In the genomic region with DNA sequence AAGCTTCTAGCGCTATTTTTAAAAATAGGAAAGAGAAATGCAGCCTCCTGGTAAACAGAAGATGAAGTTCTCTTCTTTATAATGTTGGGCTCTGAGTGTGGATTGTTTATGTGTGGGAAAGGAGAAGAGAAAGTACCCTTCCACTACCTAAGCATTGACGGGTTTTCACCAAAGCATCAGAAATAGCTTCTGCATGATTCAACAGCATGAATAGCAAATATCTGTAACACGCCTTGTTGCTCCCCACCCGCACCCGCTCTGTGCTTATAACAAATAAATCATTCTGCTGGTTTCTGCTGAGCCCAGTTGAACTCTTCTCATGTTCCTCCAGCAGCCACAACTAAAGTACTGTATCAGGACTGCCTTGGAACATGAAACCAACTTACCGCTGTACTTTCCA, we compare ENCODE assay signal across 9 cellular contexts. TPM values are rescaled to one million over a fixed set of nuclear protein-coding genes. Genes with fewer than 3 reads are reported as not detected.
DNase-seq lines count a peak whose midpoint lies in the region; ATAC-seq and TF ChIP-seq lines count a peak whose summit lies in the region.
"Had no signal": no experiment of that assay in that cellular context is flagged by ENCODE, and none has a peak within 500 bp of the region (broad histone marks: within the 10 kb centered on the region; RNA-seq: fewer than 3 reads in every experiment).

No MANE protein-coding gene starts in this region.

- no peak for TF ChIP-seq CTCF in AG04450 (IDR thresholded peaks at IDR 0.05; ENCODE audit: low read depth, low read length)
- no peak for TF ChIP-seq CTCF in brain microvascular endothelial cell (IDR thresholded peaks at IDR 0.05; ENCODE audit: low read depth, low read length, missing control alignments)
- TF ChIP-seq CTCF in MCF 10A (IDR thresholded peaks at IDR 0.05; ENCODE audit: unreplicated experiment): no peak

- BruUV-seq in MCF 10A (replicated peaks; lab: Mats Ljungman, UMichigan): no TSS peak

- H3K27me3 Mint-ChIP-seq in MCF 10A (ENCODE audit: insufficient read depth, unreplicated experiment): no peaks in the 10 kb centered on the region

- ATAC-seq in GM19438 (IDR thresholded peaks at IDR 0.05; ENCODE audit: low read depth, unreplicated experiment) (peak; percentile 83), HG03196 (IDR thresholded peaks at IDR 0.05; ENCODE audit: unreplicated experiment) (peak; percentile 84)

- H3K4me3 Mint-ChIP-seq in MCF 10A (ENCODE audit: unreplicated experiment): no peak overlapping the region

- no peak overlapping the region for H3K27ac ChIP-seq in AG04450 (ENCODE audit: low read depth, low read length)
- no peak overlapping the region for H3K27ac ChIP-seq in brain microvascular endothelial cell

- intact Hi-C loops in MCF 10A (cut with micrococcal nuclease): no loop called here

- no peaks in the 10 kb centered on the region for H3K36me3 ChIP-seq in brain microvascular endothelial cell (replicated peaks)

- H3K9me3 Mint-ChIP-seq in MCF 10A (ENCODE audit: unreplicated experiment): no peaks in the 10 kb centered on the region

- CTCF ChIA-PET in AG04450 (lab: Charles Lee) (no interaction called here), MCF 10A (lab: Yijun Ruan, JAX) (no interaction called here)

- H3K9me3 ChIP-seq in AG04450 (ENCODE audit: control insufficient read depth, insufficient read depth, low read length): no peaks in the 10 kb centered on the region

- no peaks in the 10 kb centered on the region for H3K36me3 Mint-ChIP-seq in MCF 10A (ENCODE audit: insufficient read depth, unreplicated experiment)

- H3K27me3 ChIP-seq in AG04450 (ENCODE audit: control insufficient read depth, insufficient read depth, low read length) (no peaks in the 10 kb centered on the region), brain microvascular endothelial cell (replicated peaks) (no peaks in the 10 kb centered on the region)

- peak; percentile 18 for DNase-seq in AG04450 (ENCODE audit: low read depth, low spot score)
- peak; percentile 33 for DNase-seq in brain microvascular endothelial cell
- DNase-seq in NCI-H446 treated with DMSO at 0.1 percent for 48 hours (lab: John Stamatoyannopoulos, UW): no peak
- DNase-seq in MCF 10A (ENCODE audit: unreplicated experiment): no peak
- no peak for DNase-seq in OCI-M1 (lab: John Stamatoyannopoulos, UW)
- DNase-seq in DMS53 (lab: John Stamatoyannopoulos, UW): no peak
- DNase-seq: NCI-H1417 treated with DMSO at 0.1 percent for 48 hours had no signal

- peaks cover 5% of the 10 kb centered on the region for H3K4me1 Mint-ChIP-seq in MCF 10A (ENCODE audit: insufficient read depth, unreplicated experiment)

- H3K27ac Mint-ChIP-seq in MCF 10A (ENCODE audit: low read depth, unreplicated experiment): no peak overlapping the region

- POLR2A ChIA-PET in AG04450 (lab: Yijun Ruan, JAX) (interaction anchor here (0.6 kb wide), 1 partner anchor 32 kb away, joined by 3 read pairs; no protein-coding TSS in a partner anchor), MCF 10A (lab: Yijun Ruan, JAX) (no interaction called here)

- H3K4me3 ChIP-seq in AG04450 (ENCODE audit: low read depth, low read length) (no peak overlapping the region), brain microvascular endothelial cell (ENCODE audit: low read depth, low read length) (no peak overlapping the region)

- in situ Hi-C loops in brain microvascular endothelial cell (cut with HindIII; ENCODE audit: low pct_ligation_motif_present, low sequenced_read_pairs): no loop called here

RNA-seq across cellular contexts. Expression of gene TXLNB, which starts 20.7 kb away (rescaled TPM):
- polyA plus RNA-seq in AG04450 (2011; rRNA removed): 0.88 and 1.3 TPM in 2 replicates
- polyA minus RNA-seq in AG04450 (2011; rRNA and poly(A)+ RNA removed): 0.83 and 0.87 TPM in 2 replicates
- not detected in 2 replicates for total RNA-seq in MCF 10A (2022)

Comparison
In these comparisons a context has a peak if more than half of its experiments do, and no peak if none do; other contexts are left out.
1. DNase-seq: peak in AG04450 (single experiment) and brain microvascular endothelial cell (single experiment); none in NCI-H446 treated with DMSO at 0.1 percent for 48 hours (single experiment), MCF 10A (single experiment), OCI-M1 (single experiment) and DMS53 (single experiment).